In the genomic region with DNA sequence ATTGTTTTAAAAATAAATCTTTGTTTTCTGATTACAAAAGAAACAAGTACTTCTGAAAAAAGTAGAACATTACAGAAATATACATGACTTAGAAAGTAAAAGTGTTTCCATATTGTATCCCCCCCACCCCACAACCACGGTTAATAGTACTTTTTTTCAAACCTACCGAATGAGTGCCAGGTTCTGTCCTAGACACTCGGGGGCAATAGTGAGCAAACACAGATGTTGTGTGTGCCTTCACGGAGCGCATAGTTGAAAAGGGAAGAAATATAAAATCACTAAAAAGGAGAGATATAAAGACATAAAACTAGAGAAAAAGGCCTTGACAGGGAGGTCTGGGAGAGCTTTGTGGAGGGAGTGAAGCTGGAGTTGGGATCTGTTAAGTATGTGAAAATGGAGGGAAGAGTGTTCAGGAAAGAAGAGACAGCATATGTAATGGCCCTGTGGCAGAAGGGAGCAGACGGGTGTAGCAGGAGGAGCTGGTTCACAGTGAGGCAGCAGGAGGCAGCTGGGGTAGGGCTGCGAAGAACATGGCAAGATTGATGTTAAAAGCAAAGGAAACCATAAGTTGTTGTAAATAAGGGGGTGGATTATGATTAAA, we compare ENCODE assay signal across 14 cellular contexts. TPM values are rescaled to one million over a fixed set of nuclear protein-coding genes. Genes with fewer than 3 reads are reported as not detected.
DNase-seq lines count a peak whose midpoint lies in the region; ATAC-seq and TF ChIP-seq lines count a peak whose summit lies in the region.
"Had no signal": no experiment of that assay in that cellular context is flagged by ENCODE, and none has a peak within 500 bp of the region (broad histone marks: within the 10 kb centered on the region; RNA-seq: fewer than 3 reads in every experiment).

No MANE protein-coding gene starts in this region.

- no TSS peak for BruUV-seq in OCI-LY7 (replicated peaks; lab: Mats Ljungman, UMichigan)

- intact Hi-C loops in right lobe of liver (cut with DNase I), result no loop called here
- intact Hi-C loops in OCI-LY7 (cut with micrococcal nuclease; ENCODE audit: unreplicated experiment), result no loop called here
- intact Hi-C loops in Right ventricle myocardium superior (cut with DNase I), result no loop called here

- POLR2A ChIA-PET in OCI-LY7 (lab: Charles Lee), result no interaction called here

- H3K4me3 ChIP-seq in liver (ENCODE audit: low read depth in 1 of 3, low read length in 3 of 3) (no peak overlapping the region), right lobe of liver (no peak overlapping the region), OCI-LY7 (ENCODE audit: low read depth, low read length, poor library complexity, severe bottlenecking) (no peak overlapping the region), foreskin fibroblast (ENCODE audit: low read depth in 1 of 2, low read length in 2 of 2) (no peak overlapping the region)
- H3K4me3 ChIP-seq: body of pancreas had no signal

- H3K27me3 ChIP-seq in liver (ENCODE audit: control insufficient read depth in 4 of 4, insufficient read depth in 4 of 4, low read length in 3 of 4) (no peaks in the 10 kb centered on the region), right lobe of liver (no peaks in the 10 kb centered on the region)
- H3K27me3 ChIP-seq: body of pancreas had no signal

- DNase-seq in right lobe of liver (no peak), OCI-LY7 (ENCODE audit: low spot score) (no peak), foreskin fibroblast (no peak), NCI-H146 (lab: John Stamatoyannopoulos, UW) (no peak), Right ventricle myocardium superior (no peak)
- DNase-seq: activated CD4-positive, alpha-beta memory T cell treated with anti-CD3 and anti-CD28 coated beads, Interleukin-2, amount 10 ng/mL, durations not matched to agents 7 days and 5 days; activated gamma-delta T cell; body of pancreas had no signal

- H3K9me3 ChIP-seq in liver (ENCODE audit: control insufficient read depth in 4 of 4, low read length in 3 of 4) (no peaks in the 10 kb centered on the region), right lobe of liver (no peaks in the 10 kb centered on the region), OCI-LY7 (ENCODE audit: low read length) (no peaks in the 10 kb centered on the region)
- H3K9me3 ChIP-seq: body of pancreas had no signal

- H3K4me2 ChIP-seq in OCI-LY7 (ENCODE audit: low read length), result peak overlapping the region; percentile 53; the same call in 1 of the 2 replicates

- peak; percentile 13 for TF ChIP-seq CTCF in liver (IDR thresholded peaks at IDR 0.05; ENCODE audit: low read depth, low read length, missing input control)
- peak in 1 of 4 donors; percentile 10 for TF ChIP-seq CTCF in right lobe of liver (IDR thresholded peaks at IDR 0.05)
- peak; percentile 57 for TF ChIP-seq CTCF in OCI-LY7 (conservative IDR thresholded peaks at IDR 0.05; ENCODE audit: low read length)
- TF ChIP-seq CTCF in foreskin fibroblast (IDR thresholded peaks at IDR 0.05; ENCODE audit: low read depth, low read length), result peak; percentile 6

- WGBS in liver, result 62% methylated on average over 7 of the region's 7 CpGs
- 54% methylated on average over 7 of the region's 7 CpGs for WGBS in right lobe of liver (ENCODE audit: insufficient coverage, low coverage, low lambda C conversion rate, missing lambda C conversion rate)

- no peak overlapping the region for H3K27ac ChIP-seq in liver (ENCODE audit: low read depth in 1 of 2, low read length in 2 of 2)
- no peak overlapping the region for H3K27ac ChIP-seq in right lobe of liver
- H3K27ac ChIP-seq in OCI-LY7 (ENCODE audit: low read depth, low read length, poor library complexity, severe bottlenecking), result no peak overlapping the region
- H3K27ac ChIP-seq: body of pancreas had no signal

- CTCF ChIA-PET in OCI-LY7 (lab: Charles Lee; ENCODE audit: unreplicated experiment), result no interaction called here

- TF ChIP-seq RAD21 in liver (IDR thresholded peaks at IDR 0.05), result peak; percentile 45

- no peaks in the 10 kb centered on the region for H4K20me1 ChIP-seq in OCI-LY7 (ENCODE audit: insufficient read depth, low read length)

- H3K4me1 ChIP-seq in liver (ENCODE audit: control insufficient read depth in 4 of 4, insufficient read depth in 4 of 4, low read length in 3 of 4) (no peaks in the 10 kb centered on the region), right lobe of liver (no peaks in the 10 kb centered on the region), OCI-LY7 (ENCODE audit: insufficient read depth, low read length, poor library complexity, severe bottlenecking) (peaks cover 19% of the 10 kb centered on the region)
- H3K4me1 ChIP-seq: body of pancreas had no signal

- no peaks in the 10 kb centered on the region for H3K9me2 ChIP-seq in OCI-LY7 (ENCODE audit: insufficient read depth, low read length)

- TF ChIP-seq POLR2A in right lobe of liver (IDR thresholded peaks at IDR 0.05), result no peak

- H3K79me2 ChIP-seq in OCI-LY7 (ENCODE audit: insufficient read depth, low read depth, low read length), result no peaks in the 10 kb centered on the region

- H3K9ac ChIP-seq in liver (ENCODE audit: low read depth in 1 of 2, low read length in 2 of 2), result no peak overlapping the region

- H3K36me3 ChIP-seq in liver (ENCODE audit: control insufficient read depth in 4 of 4, insufficient read depth in 3 of 4, low read depth in 1 of 4, low read length in 3 of 4), result no peaks in the 10 kb centered on the region
- no peaks in the 10 kb centered on the region for H3K36me3 ChIP-seq in right lobe of liver
- no peaks in the 10 kb centered on the region for H3K36me3 ChIP-seq in OCI-LY7 (ENCODE audit: insufficient read depth, low read length)

- ATAC-seq in right lobe of liver, result no peak
- ATAC-seq in HG03432 (IDR thresholded peaks at IDR 0.05; ENCODE audit: unreplicated experiment), result no peak
- ATAC-seq in Right ventricle myocardium superior (ENCODE audit: poor library complexity), result no peak
- ATAC-seq in HG03039 (IDR thresholded peaks at IDR 0.05; ENCODE audit: unreplicated experiment), result no peak
- ATAC-seq: body of pancreas, HepG2, Panc1 had no signal

- H2AFZ ChIP-seq in OCI-LY7 (ENCODE audit: low read length), result no peak overlapping the region

TF ChIP-seq in liver, 16 proteins besides CTCF, POLR2A, EP300 and RAD21:
- TF ChIP-seq YY1 (IDR thresholded peaks at IDR 0.05) (no peak), GABPA (IDR thresholded peaks at IDR 0.05 in 1 of 2, conservative IDR thresholded peaks at IDR 0.05 in 1 of 2) (no peak), RXRA (IDR thresholded peaks at IDR 0.05) (no peak), EGR1 (IDR thresholded peaks at IDR 0.05; ENCODE audit: low read depth in 2 of 2) (no peak), JUND (IDR thresholded peaks at IDR 0.05) (no peak), SP1 (IDR thresholded peaks at IDR 0.05) (no peak), HNF4G (IDR thresholded peaks at IDR 0.05) (no peak)
- TF ChIP-seq, protein P1, sequence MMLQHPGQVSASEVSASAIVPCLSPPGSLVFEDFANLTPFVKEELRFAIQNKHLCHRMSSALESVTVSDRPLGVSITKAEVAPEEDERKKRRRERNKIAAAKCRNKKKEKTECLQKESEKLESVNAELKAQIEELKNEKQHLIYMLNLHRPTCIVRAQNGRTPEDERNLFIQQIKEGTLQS (IDR thresholded peaks at IDR 0.05), result no peak
- TF ChIP-seq, protein P2, sequence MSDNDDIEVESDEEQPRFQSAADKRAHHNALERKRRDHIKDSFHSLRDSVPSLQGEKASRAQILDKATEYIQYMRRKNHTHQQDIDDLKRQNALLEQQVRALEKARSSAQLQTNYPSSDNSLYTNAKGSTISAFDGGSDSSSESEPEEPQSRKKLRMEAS (IDR thresholded peaks at IDR 0.05), result no peak
- TF ChIP-seq, protein P3, sequence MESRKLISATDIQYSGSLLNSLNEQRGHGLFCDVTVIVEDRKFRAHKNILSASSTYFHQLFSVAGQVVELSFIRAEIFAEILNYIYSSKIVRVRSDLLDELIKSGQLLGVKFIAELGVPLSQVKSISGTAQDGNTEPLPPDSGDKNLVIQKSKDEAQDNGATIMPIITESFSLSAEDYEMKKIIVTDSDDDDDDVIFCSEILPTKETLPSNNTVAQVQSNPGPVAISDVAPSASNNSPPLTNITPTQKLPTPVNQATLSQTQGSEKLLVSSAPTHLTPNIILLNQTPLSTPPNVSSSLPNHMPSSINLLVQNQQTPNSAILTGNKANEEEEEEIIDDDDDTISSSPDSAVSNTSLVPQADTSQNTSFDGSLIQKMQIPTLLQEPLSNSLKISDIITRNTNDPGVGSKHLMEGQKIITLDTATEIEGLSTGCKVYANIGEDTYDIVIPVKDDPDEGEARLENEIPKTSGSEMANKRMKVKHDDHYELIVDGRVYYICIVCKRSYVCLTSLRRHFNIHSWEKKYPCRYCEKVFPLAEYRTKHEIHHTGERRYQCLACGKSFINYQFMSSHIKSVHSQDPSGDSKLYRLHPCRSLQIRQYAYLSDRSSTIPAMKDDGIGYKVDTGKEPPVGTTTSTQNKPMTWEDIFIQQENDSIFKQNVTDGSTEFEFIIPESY (IDR thresholded peaks at IDR 0.05), result no peak

RNA-seq across cellular contexts. Expression of a gene that starts 42.1 kb away (rescaled TPM):
- total RNA-seq in liver (not detected), right lobe of liver (not detected), OCI-LY7 (2022) (not detected in 2 replicates), Right ventricle myocardium superior (0.03 TPM)
- not detected for polyA plus RNA-seq in liver
- total RNA-seq in OCI-LY7 (2014; rRNA removed; shearing (Covaris generic)), result not detected in 2 replicates
- total RNA-seq: activated CD4-positive, alpha-beta memory T cell treated with anti-CD3 and anti-CD28 coated beads, Interleukin-2, amount 10 ng/mL, durations not matched to agents 7 days and 5 days; body of pancreas; HepG2; T-helper 2 cell treated with Interferon-gamma antibody and Interleukin-4, amounts not matched to agents 100 ng/mL and 5 ng/mL, for 36 hours had no signal
- polyA plus RNA-seq: HepG2 had no signal
